Comparison of ENCODE assay signal across 8 cellular contexts in genomic region chr11:128467610-128468041, GRCh38.
DNase-seq lines count a peak whose midpoint lies in the region.

No MANE protein-coding gene starts in this region.

- H3K27ac ChIP-seq in angular gyrus (ENCODE audit: low read depth, low read length) (peak overlapping the region; percentile 56), substantia nigra (ENCODE audit: low read depth, low read length, poor library complexity, severe bottlenecking) (peak overlapping the region; percentile 10)

- DNase-seq in stimulated activated CD4-positive, alpha-beta T cell treated with anti-CD3 and anti-CD28 coated beads, Interleukin-2, amount 100 ng/mL, for 24 hours: peak; percentile 46 to 48
- DNase-seq in stimulated activated CD4-positive, alpha-beta T cell treated with anti-CD3 and anti-CD28 coated beads, Interleukin-1b, Interleukin-23, amount 100 ng/mL, for 48 hours: no peak
- peak; percentile 99 for DNase-seq in islet precursor cell
- peak in 3 of 49 donors; percentile 6 to 27 (median 21) for DNase-seq in substantia nigra (lab: John Stamatoyannopoulos, UW)
- DNase-seq in NCI-H1092 (lab: John Stamatoyannopoulos, UW): no peak
- no peak for DNase-seq in DMS114 treated with DMSO at 0.1 percent for 48 hours (lab: John Stamatoyannopoulos, UW; ENCODE audit: unreplicated experiment)
- DNase-seq in SKM-1 treated with dmso at 0.1 percent for 144 hours (lab: John Stamatoyannopoulos, UW; ENCODE audit: unreplicated experiment): no peak

Comparison
In these comparisons a context has a peak if more than half of its experiments do, and no peak if none do; other contexts are left out.
1. DNase-seq: peak in stimulated activated CD4-positive, alpha-beta T cell treated with anti-CD3 and anti-CD28 coated beads, Interleukin-2, amount 100 ng/mL, for 24 hours (2 of 2) and islet precursor cell (single experiment); none in stimulated activated CD4-positive, alpha-beta T cell treated with anti-CD3 and anti-CD28 coated beads, Interleukin-1b, Interleukin-23, amount 100 ng/mL, for 48 hours (single experiment), NCI-H1092 (single experiment), DMS114 treated with DMSO at 0.1 percent for 48 hours (single experiment) and SKM-1 treated with dmso at 0.1 percent for 144 hours (single experiment).